Comparison of ENCODE assay signal across 15 cellular contexts in the genomic region with DNA sequence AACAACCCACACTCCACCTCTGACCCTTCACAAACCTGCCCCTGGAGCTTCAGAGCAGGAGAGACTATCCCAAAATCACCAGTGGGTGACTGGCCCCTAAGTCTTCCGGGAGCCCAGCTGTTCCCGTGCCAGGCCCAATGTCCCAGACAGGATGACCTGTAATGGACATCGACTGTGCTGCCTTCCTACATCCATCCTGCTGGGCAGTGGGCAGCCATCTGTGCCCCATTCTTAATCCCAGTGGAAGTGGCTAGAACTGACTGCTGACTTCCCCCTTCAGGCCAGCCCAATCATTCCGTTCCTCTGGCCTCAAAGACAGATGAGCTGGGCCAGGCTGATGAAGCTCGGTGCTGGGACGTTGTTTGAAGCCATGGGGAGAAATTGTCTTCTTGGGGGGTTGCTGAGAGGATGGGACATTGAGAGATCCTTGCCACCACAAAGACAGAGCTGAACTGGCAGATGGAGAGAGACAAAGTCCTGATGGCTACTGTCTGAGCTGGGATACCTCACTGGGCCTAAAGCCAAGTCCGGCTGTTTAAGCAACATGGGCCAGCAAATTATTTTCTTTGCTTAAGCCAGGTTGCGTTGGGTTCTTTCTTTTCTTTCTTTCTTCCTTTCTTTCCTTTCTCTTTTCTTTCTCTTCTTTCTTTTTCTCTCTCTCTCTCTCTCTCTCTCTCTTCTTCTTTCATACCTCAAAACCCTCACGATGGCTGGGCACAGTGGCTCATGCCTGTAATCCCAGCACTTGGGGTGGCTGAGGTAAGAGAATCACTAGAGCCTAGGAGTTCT. TPM values are rescaled to one million over a fixed set of nuclear protein-coding genes. Genes with fewer than 3 reads are reported as not detected.
DNase-seq lines count a peak whose midpoint lies in the region; ATAC-seq and TF ChIP-seq lines count a peak whose summit lies in the region.
"Had no signal": no experiment of that assay in that cellular context is flagged by ENCODE, and none has a peak within 500 bp of the region (broad histone marks: within the 10 kb centered on the region; RNA-seq: fewer than 3 reads in every experiment).

No MANE protein-coding gene starts in this region.

- no peaks in the 10 kb centered on the region for H3K9me3 ChIP-seq in PC-9 (ENCODE audit: insufficient read depth, low read depth)

- H4K20me1 ChIP-seq in PC-9 (ENCODE audit: insufficient read depth) = no peaks in the 10 kb centered on the region

- H3F3A ChIP-seq in PC-9 (ENCODE audit: insufficient read depth, low read depth) = 0 out of 2 replicates have a peak, but pooled peaks cover 3% of the 10 kb centered on the region

- no TSS peak for BruUV-seq in PC-9 (replicated peaks; lab: Mats Ljungman, UMichigan)

- POLR2A ChIA-PET in RWPE1 (lab: Yijun Ruan, JAX; ENCODE audit: low non-redundant PET) (no interaction called here), PC-9 (lab: Charles Lee; ENCODE audit: unreplicated experiment) (interaction anchor here (0.7 kb wide), 1 partner anchor 676 kb away, joined by 10 read pairs; no protein-coding TSS in a partner anchor)

- CTCF ChIA-PET in RWPE1 (lab: Yijun Ruan, JAX) (interaction anchor here (0.7 to 3.6 kb wide), 4 partner anchors 10 to 48 kb away, joined by 3 to 26 read pairs (median 4); no protein-coding TSS in a partner anchor), PC-9 (lab: Charles Lee) (interaction anchor here (0.6 kb wide), 1 partner anchor 107 kb away, joined by 10 read pairs; no protein-coding TSS in a partner anchor)

- ATAC-seq in sciatic nerve (no peak), SK-N-SH treated with all-trans-retinoic acid at 6 μM for 48 hours (no peak)

- DNase-seq in DMS 273 (lab: John Stamatoyannopoulos, UW; ENCODE audit: unreplicated experiment) = peak; percentile 10
- DNase-seq in DMS 273 treated with DMSO at 0.1 percent for 48 hours (lab: John Stamatoyannopoulos, UW) = no peak
- no peak for DNase-seq in RWPE1 (ENCODE audit: low spot score)
- peak; percentile 50 for DNase-seq in islet precursor cell
- DNase-seq in sciatic nerve (ENCODE audit: low spot score) = peak; percentile 33
- no peak for DNase-seq in PC-9
- DNase-seq in hippocampal formation (lab: John Stamatoyannopoulos, UW) = no peak
- DNase-seq: 8988T, H9, NCI-H1417, NCI-H187 treated with DMSO at 0.1 percent for 48 hours had no signal

- no peak for TF ChIP-seq CTCF in RWPE1 (conservative IDR thresholded peaks at IDR 0.05; ENCODE audit: low read depth)
- TF ChIP-seq CTCF in PC-9 (conservative IDR thresholded peaks at IDR 0.05) = no peak

- no peaks in the 10 kb centered on the region for H3K79me2 ChIP-seq in PC-9 (ENCODE audit: low read depth)

- no peak overlapping the region for H2AFZ ChIP-seq in PC-9

- no peaks in the 10 kb centered on the region for H3K36me3 ChIP-seq in PC-9 (ENCODE audit: low read depth)

- H3K4me1 ChIP-seq in PC-9 (replicated peaks; ENCODE audit: insufficient read depth) = no peaks in the 10 kb centered on the region

- intact Hi-C loops in sciatic nerve (cut with DNase I) = no loop called here
- intact Hi-C loops in PC-9 (cut with micrococcal nuclease; ENCODE audit: unreplicated experiment) = no loop called here

- no peak overlapping the region for H3K4me3 ChIP-seq in PC-9

- peak overlapping the region; percentile 97 for H3K27ac ChIP-seq in RWPE1
- H3K27ac ChIP-seq in PC-9 = no peak overlapping the region

- H3K9me2 ChIP-seq in PC-9 (ENCODE audit: insufficient read depth) = no peaks in the 10 kb centered on the region

- H3K4me2 ChIP-seq in PC-9 = no peak overlapping the region

- no peaks in the 10 kb centered on the region for H3K27me3 ChIP-seq in PC-9 (ENCODE audit: insufficient read depth, low read depth)

TF ChIP-seq in SK-N-SH treated with all-trans-retinoic acid at 6 μM for 48 hours, 23 proteins besides CTCF, POLR2A, EP300 and RAD21:
- TF ChIP-seq ARNTL (CRISPR knock-in tag; IDR thresholded peaks at IDR 0.05; ENCODE audit: borderline replicate concordance, low read depth) = no peak

RNA-seq across cellular contexts. Expression of gene ALOX15B, which starts 17.9 kb away (rescaled TPM):
- not detected for total RNA-seq in sciatic nerve
- not detected in 2 replicates for total RNA-seq in PC-9 (2021)
- total RNA-seq: H9, HT1080 had no signal

RNA-seq across cellular contexts. Expression of gene GUCY2D, which starts 18.6 kb away (rescaled TPM):
- not detected for total RNA-seq in sciatic nerve
- total RNA-seq in PC-9 (2021) = 0.79 TPM in 1 of 2 replicates, not detected in the other
- total RNA-seq: HT1080, LHCN-M2, SK-MEL-5 had no signal

Comparison
In these comparisons a context has a peak if more than half of its experiments do, and no peak if none do; other contexts are left out.
1. DNase-seq: peak in DMS 273 (single experiment), islet precursor cell (single experiment) and sciatic nerve (single experiment); none in DMS 273 treated with DMSO at 0.1 percent for 48 hours (single experiment), RWPE1 (single experiment), PC-9 (0 of 2) and hippocampal formation (0 of 2).